23 cellular contexts compared by ENCODE assay signal in the genomic region with DNA sequence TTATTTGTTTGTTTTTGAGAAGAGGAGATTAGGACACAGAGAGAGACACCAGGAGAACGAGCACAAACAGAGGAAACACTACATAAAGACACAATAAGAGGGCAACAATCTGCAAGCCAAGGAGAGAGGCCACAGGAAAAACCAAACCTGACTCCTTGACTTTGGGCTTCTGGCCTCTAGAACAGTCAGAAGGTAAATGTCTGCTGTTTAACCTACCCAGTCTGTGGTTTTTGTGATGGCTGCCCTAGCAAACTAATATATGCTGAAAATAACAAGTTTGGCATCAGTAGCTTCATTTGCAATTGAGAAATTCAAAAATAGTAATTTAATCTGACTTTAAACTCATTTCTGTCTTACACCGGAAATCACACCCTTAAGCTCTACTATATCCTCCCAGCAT.
A peak's percentile ranks its signal among the peaks of the same experiment; 100 is the strongest.
DNase-seq lines count a peak whose midpoint lies in the region; ATAC-seq, FAIRE-seq and TF ChIP-seq lines count a peak whose summit lies in the region.
"Had no signal": no experiment of that assay in that cellular context is flagged by ENCODE, and none has a peak within 500 bp of the region (broad histone marks: within the 10 kb centered on the region; RNA-seq: fewer than 3 reads in every experiment).

No MANE protein-coding gene starts in this region.

- H3K27ac Mint-ChIP-seq in Caco-2 (ENCODE audit: unreplicated experiment) (peak overlapping the region; percentile 61), nephron (peak overlapping the region; percentile 69 to 88 (median 71))
- H3K27ac Mint-ChIP-seq: CD4-positive, CD25-positive, alpha-beta regulatory T cell had no signal

- H3K36me3 ChIP-seq in Caco-2 (ENCODE audit: control insufficient read depth, insufficient read depth, low read length) (no peaks in the 10 kb centered on the region), IMR-90 (ENCODE audit: control insufficient read depth, insufficient read depth, low read length) (no peaks in the 10 kb centered on the region), H1 (ENCODE audit: control insufficient read depth in 2 of 4, insufficient read depth in 4 of 4, low read length in 3 of 4) (no peaks in the 10 kb centered on the region), H7 (replicated peaks; ENCODE audit: control insufficient read depth, insufficient read depth, low read length) (no peaks in the 10 kb centered on the region)

- BruUV-seq in Caco-2 (replicated peaks; lab: Mats Ljungman, UMichigan) (no TSS peak), IMR-90 (replicated peaks; lab: Mats Ljungman, UMichigan) (no TSS peak)

- H3K23ac ChIP-seq in IMR-90 (ENCODE audit: low read depth, low read length) (0 out of 2 replicates have a peak overlapping the region, but pooled peaks have one; percentile 8), H1 (ENCODE audit: insufficient read length) (no peak overlapping the region)

- H3K4me3 Mint-ChIP-seq in Caco-2 (ENCODE audit: unreplicated experiment) (no peak overlapping the region), nephron (no peak overlapping the region)
- H3K4me3 Mint-ChIP-seq: CD4-positive, CD25-positive, alpha-beta regulatory T cell had no signal

- H3K9me3 ChIP-seq in Caco-2 = no peaks in the 10 kb centered on the region
- no peaks in the 10 kb centered on the region for H3K9me3 ChIP-seq in IMR-90 (ENCODE audit: control insufficient read depth, insufficient read depth, low read length)
- H3K9me3 ChIP-seq in H1 (ENCODE audit: insufficient read depth in 2 of 2, low read depth in 1 of 2, low read length in 1 of 2) = no peaks in the 10 kb centered on the region

- TF ChIP-seq POLR2A in IMR-90 (IDR thresholded peaks at IDR 0.05; ENCODE audit: low read depth, low read length) = no peak
- no peak for TF ChIP-seq POLR2A in H1 (IDR thresholded peaks at IDR 0.05; ENCODE audit: control extremely low read depth in 1 of 2, low read depth in 2 of 2, low read length in 2 of 2)

- no peak overlapping the region for H4K8ac ChIP-seq in IMR-90 (ENCODE audit: low read depth in 2 of 2, low read length in 2 of 2)
- no peak overlapping the region for H4K8ac ChIP-seq in H1 (ENCODE audit: extremely low read depth, insufficient read depth, low read length)

- H3K4me2 ChIP-seq in IMR-90 (ENCODE audit: low read depth, low read length) (no peak overlapping the region), H1 (ENCODE audit: insufficient read depth in 1 of 2, low read depth in 2 of 2, low read length in 2 of 2) (no peak overlapping the region)

- H2BK15ac ChIP-seq in IMR-90 (ENCODE audit: low read depth, low read length) = no peak overlapping the region
- H2BK15ac ChIP-seq in H1 (ENCODE audit: low read length) = no peak overlapping the region

- no peaks in the 10 kb centered on the region for H4K20me1 ChIP-seq in IMR-90 (ENCODE audit: insufficient read depth, low read length)
- no peaks in the 10 kb centered on the region for H4K20me1 ChIP-seq in H1 (replicated peaks in 1 of 2; ENCODE audit: control insufficient read depth in 1 of 2, insufficient read depth in 2 of 2, low read length in 2 of 2)

- TF ChIP-seq RAD21 in IMR-90 (IDR thresholded peaks at IDR 0.05; ENCODE audit: low read length) (no peak), H1 (IDR thresholded peaks at IDR 0.05 in 1 of 2, conservative IDR thresholded peaks at IDR 0.05 in 1 of 2; ENCODE audit: low read depth in 2 of 2, low read length in 2 of 2) (no peak)

- H3K27me3 Mint-ChIP-seq in Caco-2 (ENCODE audit: insufficient read depth, unreplicated experiment) (no peaks in the 10 kb centered on the region), nephron (ENCODE audit: low read depth) (no peaks in the 10 kb centered on the region)
- H3K27me3 Mint-ChIP-seq: CD4-positive, CD25-positive, alpha-beta regulatory T cell had no signal

- intact Hi-C loops in Caco-2 (cut with micrococcal nuclease; ENCODE audit: unreplicated experiment) (loop anchor here (5.0 kb wide), 1 partner anchor 43 kb away; no protein-coding TSS in a partner anchor), IMR-90 (cut with micrococcal nuclease) (no loop called here)

- H2BK5ac ChIP-seq in IMR-90 (ENCODE audit: low read depth, low read length, poor library complexity, severe bottlenecking) = peak overlapping the region; percentile 20
- H2BK5ac ChIP-seq in H1 (ENCODE audit: low read depth, low read length) = peak overlapping the region; percentile 47; the same call in 1 of the 2 replicates

- no CpG with 5 or more reads among the region's 2 CpGs for WGBS in IMR-90 (ENCODE audit: extremely low coverage in 2 of 2, insufficient read length in 1 of 2), 2 experiments
- 65% methylated on average over 2 of the region's 2 CpGs; no CpG with 5 or more reads in 1 of the 2 experiments for WGBS in H1 (ENCODE audit: extremely low coverage in 1 of 2, insufficient coverage in 1 of 2, insufficient read length in 1 of 2, insufficient replicate concordance in 2 of 2, low coverage in 1 of 2, low lambda C conversion rate in 2 of 2, missing lambda C conversion rate in 1 of 2), 2 experiments

- no peaks in the 10 kb centered on the region for H3K23me2 ChIP-seq in H1 (ENCODE audit: low read depth, low read length)

- H3K18ac ChIP-seq in IMR-90 (ENCODE audit: low read depth, low read length) = no peak overlapping the region; the same call in 1 of the 2 replicates
- H3K18ac ChIP-seq in H1 (ENCODE audit: extremely low read depth, low read length) = no peak overlapping the region; the same call in 1 of the 2 replicates

- H3K9me1 ChIP-seq in IMR-90 (ENCODE audit: insufficient read depth, low read length) = 0 out of 2 replicates have a peak, but pooled peaks cover 3% of the 10 kb centered on the region

- no peak overlapping the region for H3K14ac ChIP-seq in IMR-90 (replicated peaks; ENCODE audit: low read depth, low read length)
- H3K14ac ChIP-seq in H1 (ENCODE audit: insufficient read length) = no peak overlapping the region

- 0 out of 2 replicates have a peak overlapping the region, but pooled peaks have one; percentile 38 for H2BK20ac ChIP-seq in IMR-90 (ENCODE audit: low read depth, low read length)
- peak overlapping the region; percentile 4; the same call in 1 of the 2 replicates for H2BK20ac ChIP-seq in H1 (ENCODE audit: low read length)

- H3K27me3 ChIP-seq in Caco-2 (replicated peaks; ENCODE audit: control insufficient read depth, insufficient read depth, low read length) = no peaks in the 10 kb centered on the region
- H3K27me3 ChIP-seq in IMR-90 (ENCODE audit: control insufficient read depth, insufficient read depth, low read length) = no peaks in the 10 kb centered on the region
- H3K27me3 ChIP-seq in H1 (replicated peaks in 1 of 4; ENCODE audit: control insufficient read depth in 3 of 4, extremely low read depth in 1 of 4, insufficient read depth in 3 of 4, low read length in 3 of 4) = no peaks in the 10 kb centered on the region
- no peaks in the 10 kb centered on the region for H3K27me3 ChIP-seq in H7 (ENCODE audit: control insufficient read depth, insufficient read depth, low read length)

- CTCF ChIA-PET in Caco-2 (lab: Charles Lee) = no interaction called here
- CTCF ChIA-PET in IMR-90 (lab: Yijun Ruan, JAX) = no interaction called here
- CTCF ChIA-PET in H1 (lab: Charles Lee; ENCODE audit: partially characterized antibody) = interaction anchor here (0.8 to 2.2 kb wide), 2 partner anchors 22 to 43 kb away, joined by 4 to 6 read pairs; no protein-coding TSS in a partner anchor

- H3K4me1 ChIP-seq in Caco-2 (peaks cover 51% of the 10 kb centered on the region), IMR-90 (ENCODE audit: control insufficient read depth, insufficient read depth, low read length) (peaks cover 18% of the 10 kb centered on the region), H1 (replicated peaks in 1 of 4; ENCODE audit: control insufficient read depth in 3 of 4, insufficient read depth in 4 of 4, low read length in 3 of 4) (peaks cover 7 to 22% (median 20%) of the 10 kb centered on the region in 4 experiments; a peak in 6 of 7 replicates)

- TF ChIP-seq CTCF in Caco-2 (IDR thresholded peaks at IDR 0.05; ENCODE audit: insufficient read depth in 1 of 2, low read depth in 1 of 2, low read length in 1 of 2, severe bottlenecking in 1 of 2, unreplicated experiment in 1 of 2) = no peak
- no peak for TF ChIP-seq CTCF in IMR-90 (conservative IDR thresholded peaks at IDR 0.05; ENCODE audit: low read depth, low read length)
- no peak for TF ChIP-seq CTCF in H1 (IDR thresholded peaks at IDR 0.05; ENCODE audit: control extremely low read depth in 1 of 3, insufficient read depth in 1 of 3, low read depth in 1 of 3, low read length in 3 of 3)
- TF ChIP-seq CTCF in nephron (IDR thresholded peaks at IDR 0.05; ENCODE audit: unreplicated experiment in 3 of 3) = no peak

- TF ChIP-seq EP300 in H1 (IDR thresholded peaks at IDR 0.05; ENCODE audit: borderline replicate concordance in 1 of 2, low read depth in 2 of 2, low read length in 2 of 2) = no peak

- H4K5ac ChIP-seq in IMR-90 (ENCODE audit: low read depth, low read length) (peak overlapping the region; percentile 51; the same call in 1 of the 2 replicates), H1 (ENCODE audit: insufficient read length, low read depth, low read length) (peak overlapping the region; percentile 28)

- H3K79me1 ChIP-seq in IMR-90 (ENCODE audit: low read depth in 1 of 2, low read length in 2 of 2) (peaks cover 9 to 41% of the 10 kb centered on the region in 2 experiments), H1 (ENCODE audit: low read depth, low read length) (no peaks in the 10 kb centered on the region)

- H3K4me1 Mint-ChIP-seq in Caco-2 (ENCODE audit: low read depth, unreplicated experiment) (peaks cover 49% of the 10 kb centered on the region), nephron (peaks cover 89% of the 10 kb centered on the region)
- H3K4me1 Mint-ChIP-seq: CD4-positive, CD25-positive, alpha-beta regulatory T cell had no signal

- ATAC-seq in IMR-90 (ENCODE audit: low read depth) = no peak

- H2BK120ac ChIP-seq in IMR-90 (ENCODE audit: low read depth, low read length) = 0 out of 2 replicates have a peak overlapping the region, but pooled peaks have one; percentile 14
- no peak overlapping the region for H2BK120ac ChIP-seq in H1 (replicated peaks; ENCODE audit: low read depth, low read length)

- dilution Hi-C loops in IMR-90 (cut with HindIII; ENCODE audit: low sequenced_read_pairs, unreplicated experiment) = no loop called here

- H3K56ac ChIP-seq in IMR-90 (ENCODE audit: extremely low read depth, insufficient read depth, low read length) = no peak overlapping the region
- H3K56ac ChIP-seq in H1 (replicated peaks; ENCODE audit: insufficient read length, low read depth, low read length) = no peak overlapping the region

- no peak for FAIRE-seq in H1 (lab: Jason Lieb, UNC)
- FAIRE-seq: A204.1 had no signal

- no peaks in the 10 kb centered on the region for H3K79me2 ChIP-seq in H1 (ENCODE audit: control insufficient read depth in 1 of 2, insufficient read depth in 2 of 2, low read length in 2 of 2)

- H3K4me3 ChIP-seq in Caco-2 (ENCODE audit: low read depth, low read length) (no peak overlapping the region), IMR-90 (ENCODE audit: insufficient read depth, low read depth, low read length) (no peak overlapping the region), H1 (ENCODE audit: extremely low read depth in 1 of 4, insufficient read depth in 2 of 4, low read depth in 3 of 4, low read length in 4 of 4) (no peak overlapping the region), H7 (ENCODE audit: insufficient read depth, low read depth, low read length) (no peak overlapping the region)

- H2AK9ac ChIP-seq in IMR-90 (replicated peaks; ENCODE audit: low read depth, low read length, poor library complexity) = no peak overlapping the region

- H3K36me3 Mint-ChIP-seq in Caco-2 (ENCODE audit: insufficient read depth, unreplicated experiment) = peaks cover 7% of the 10 kb centered on the region
- H3K36me3 Mint-ChIP-seq in nephron (ENCODE audit: low read depth) = peaks cover 9% of the 10 kb centered on the region
- H3K36me3 Mint-ChIP-seq: CD4-positive, CD25-positive, alpha-beta regulatory T cell had no signal

- H3K9me3 Mint-ChIP-seq in Caco-2 (ENCODE audit: unreplicated experiment) = no peaks in the 10 kb centered on the region
- H3K9me3 Mint-ChIP-seq in nephron = no peaks in the 10 kb centered on the region
- H3K9me3 Mint-ChIP-seq: CD4-positive, CD25-positive, alpha-beta regulatory T cell had no signal

- H2AFZ ChIP-seq in IMR-90 (replicated peaks; ENCODE audit: low read length, poor library complexity) = no peak overlapping the region
- no peak overlapping the region for H2AFZ ChIP-seq in H1 (ENCODE audit: low read length)

- in situ Hi-C loops in IMR-90 (cut with MboI; ENCODE audit: low sequenced_read_pairs) = loop anchor here (10.0 kb wide), 1 partner anchor 194 kb away; no protein-coding TSS in a partner anchor

- H4K91ac ChIP-seq in IMR-90 (ENCODE audit: insufficient read depth, low read depth, low read length) (no peak overlapping the region), H1 (replicated peaks; ENCODE audit: insufficient read length, low read length) (no peak overlapping the region)

- DNase-seq in Caco-2 (no peak), IMR-90 (no peak), H1 (ENCODE audit: low read depth in 1 of 2, low spot score in 2 of 2) (no peak), Kasumi-1 (lab: John Stamatoyannopoulos, UW) (no peak), AG08395 (ENCODE audit: low spot score) (no peak), H7 (no peak)
- no peak for DNase-seq in activated CD4-positive, CD25-positive, alpha-beta regulatory T cell treated with anti-CD3 and anti-CD28 coated beads, Interleukin-2, amount 50 U/mL, for 72 hours
- DNase-seq: CD4-positive, CD25-positive, alpha-beta regulatory T cell; DMS 273 treated with DMSO at 0.1 percent for 48 hours; DMS79 treated with DMSO at 0.1 percent for 48 hours; GOT3; KG1; NCI-H1105 treated with DMSO at 0.1 percent for 48 hours; NCI-H1694; NCI-H2081; NCI-H2171; NCI-H345; NCI-H524; NCI-H774; Right ventricle myocardium superior had no signal

- 0 out of 2 replicates have a peak overlapping the region, but pooled peaks have one; percentile 16 for H2AK5ac ChIP-seq in IMR-90 (ENCODE audit: low read depth, low read length)
- H2AK5ac ChIP-seq in H1 (ENCODE audit: low read depth, low read length) = no peak overlapping the region

- POLR2A ChIA-PET in Caco-2 (lab: Charles Lee) = no interaction called here
- POLR2A ChIA-PET in IMR-90 (lab: Charles Lee; ENCODE audit: unreplicated experiment) = no interaction called here
- POLR2A ChIA-PET in H1 (lab: Charles Lee; ENCODE audit: partially characterized antibody) = no interaction called here

- H3K9ac ChIP-seq in IMR-90 (ENCODE audit: low read depth, low read length) (no peak overlapping the region), H1 (replicated peaks in 1 of 4; ENCODE audit: extremely low read depth in 1 of 4, low read depth in 3 of 4, low read length in 3 of 4) (no peak overlapping the region)

- H3K4ac ChIP-seq in IMR-90 (ENCODE audit: low read depth, low read length) = 0 out of 2 replicates have a peak overlapping the region, but pooled peaks have one; percentile 32
- H3K4ac ChIP-seq in H1 (replicated peaks; ENCODE audit: insufficient read length, low read depth, low read length) = no peak overlapping the region

- H2BK12ac ChIP-seq in H1 (ENCODE audit: low read depth, low read length) = no peak overlapping the region; the same call in 1 of the 2 replicates

- H3K27ac ChIP-seq in IMR-90 (ENCODE audit: insufficient read depth, low read length) (no peak overlapping the region), H1 (ENCODE audit: low read depth, low read length) (no peak overlapping the region)
- H3K27ac ChIP-seq: HL-60 had no signal
